Comparison of ENCODE assay signal across 11 cellular contexts in genomic region chr9:21331676-21332402, GRCh38. TPM values are rescaled to one million over a fixed set of nuclear protein-coding genes. Genes with fewer than 3 reads are reported as not detected.
DNase-seq lines count a peak whose midpoint lies in the region; ATAC-seq and TF ChIP-seq lines count a peak whose summit lies in the region.
"Had no signal": no experiment of that assay in that cellular context is flagged by ENCODE, and none has a peak within 500 bp of the region (broad histone marks: within the 10 kb centered on the region; RNA-seq: fewer than 3 reads in every experiment).

No MANE protein-coding gene starts in this region.

- no peak overlapping the region for H3K27ac ChIP-seq in stomach smooth muscle (ENCODE audit: low read length)
- no peak overlapping the region for H3K27ac ChIP-seq in Peyer's patch
- H3K27ac ChIP-seq: foreskin keratinocyte had no signal

- H3K27me3 Mint-ChIP-seq in activated naive CD4-positive, alpha-beta T cell treated with anti-CD3 and anti-CD28 coated beads, Interleukin-2, amount 50 U/mL, for 24 hours, result no peaks in the 10 kb centered on the region

- TF ChIP-seq CTCF in fibroblast of pulmonary artery (IDR thresholded peaks at IDR 0.05; ENCODE audit: low read length, missing control alignments) (no peak), Peyer's patch (IDR thresholded peaks at IDR 0.05) (no peak)

- no peak for DNase-seq in activated naive CD4-positive, alpha-beta T cell treated with anti-CD3 and anti-CD28 coated beads, Interleukin-2, amount 50 U/mL, for 72 hours (ENCODE audit: low spot score in 2 of 2)
- DNase-seq in RKO (ENCODE audit: low spot score) (peak; percentile 36), fibroblast of pulmonary artery (ENCODE audit: low read depth) (no peak), Peyer's patch (no peak), D341Med (ENCODE audit: low spot score) (no peak)
- DNase-seq: foreskin keratinocyte, NCI-H187 treated with DMSO at 0.1 percent for 48 hours had no signal

- peak overlapping the region; percentile 71 for H3K4me3 Mint-ChIP-seq in activated naive CD4-positive, alpha-beta T cell treated with anti-CD3 and anti-CD28 coated beads, Interleukin-2, amount 50 U/mL, for 24 hours

- H3K9me3 Mint-ChIP-seq in activated naive CD4-positive, alpha-beta T cell treated with anti-CD3 and anti-CD28 coated beads, Interleukin-2, amount 50 U/mL, for 24 hours, result peaks cover 4% of the 10 kb centered on the region
- no peaks in the 10 kb centered on the region for H3K9me3 Mint-ChIP-seq in activated naive CD4-positive, alpha-beta T cell treated with anti-CD3 and anti-CD28 coated beads, Interleukin-2, amount 50 U/mL, for 72 hours

- H3K27ac Mint-ChIP-seq in activated naive CD4-positive, alpha-beta T cell treated with anti-CD3 and anti-CD28 coated beads, Interleukin-2, amount 50 U/mL, for 24 hours, result no peak overlapping the region
- H3K27ac Mint-ChIP-seq in activated naive CD4-positive, alpha-beta T cell treated with anti-CD3 and anti-CD28 coated beads, Interleukin-2, amount 50 U/mL, for 72 hours, result no peak overlapping the region

- H3K27me3 ChIP-seq in stomach smooth muscle (ENCODE audit: control insufficient read depth in 1 of 2, insufficient read depth in 2 of 2, low read length in 2 of 2) (no peaks in the 10 kb centered on the region), Peyer's patch (no peaks in the 10 kb centered on the region)
- H3K27me3 ChIP-seq: foreskin keratinocyte had no signal

- no peak for ATAC-seq in activated naive CD4-positive, alpha-beta T cell treated with anti-CD3 and anti-CD28 coated beads, Interleukin-2, amount 50 U/mL, for 72 hours
- ATAC-seq in HG02885 (IDR thresholded peaks at IDR 0.05; ENCODE audit: poor library complexity, unreplicated experiment), result no peak
- ATAC-seq: foreskin keratinocyte had no signal

- peak overlapping the region; percentile 10 for H3K4me3 ChIP-seq in fibroblast of pulmonary artery (replicated peaks; ENCODE audit: low read depth, low read length)
- peak overlapping the region in 1 of 2 donors; percentile 29 for H3K4me3 ChIP-seq in stomach smooth muscle (ENCODE audit: low read length in 2 of 2)
- H3K4me3 ChIP-seq in Peyer's patch, result no peak overlapping the region
- H3K4me3 ChIP-seq: lung had no signal

- H3K4me1 Mint-ChIP-seq in activated naive CD4-positive, alpha-beta T cell treated with anti-CD3 and anti-CD28 coated beads, Interleukin-2, amount 50 U/mL, for 24 hours, result peaks cover 86% of the 10 kb centered on the region

- H3K36me3 Mint-ChIP-seq in activated naive CD4-positive, alpha-beta T cell treated with anti-CD3 and anti-CD28 coated beads, Interleukin-2, amount 50 U/mL, for 24 hours, result peaks cover 14% of the 10 kb centered on the region
- peaks cover 18 to 25% of the 10 kb centered on the region in 2 donors for H3K36me3 Mint-ChIP-seq in activated naive CD4-positive, alpha-beta T cell treated with anti-CD3 and anti-CD28 coated beads, Interleukin-2, amount 50 U/mL, for 72 hours

- TF ChIP-seq POLR2A in Peyer's patch (IDR thresholded peaks at IDR 0.05), result no peak

- H3K4me1 ChIP-seq in stomach smooth muscle (ENCODE audit: control insufficient read depth, insufficient read depth, low read length) (peaks cover 17% of the 10 kb centered on the region), Peyer's patch (peaks cover 0 to 43% (median 5%) of the 10 kb centered on the region in 4 donors)

- peaks cover 0 to 6% of the 10 kb centered on the region in 2 donors for H3K36me3 ChIP-seq in stomach smooth muscle (ENCODE audit: control insufficient read depth in 2 of 2, insufficient read depth in 2 of 2, low read length in 2 of 2)
- H3K36me3 ChIP-seq in Peyer's patch, result peaks cover 0 to 6% (median 0%) of the 10 kb centered on the region in 3 donors

- no peaks in the 10 kb centered on the region for H3K9me3 ChIP-seq in stomach smooth muscle (ENCODE audit: control insufficient read depth in 2 of 2, low read length in 2 of 2)
- H3K9me3 ChIP-seq in Peyer's patch, result no peaks in the 10 kb centered on the region

- H3K9ac ChIP-seq in stomach smooth muscle (ENCODE audit: low read length in 2 of 2), result peak overlapping the region; percentile 4 to 21

RNA-seq across cellular contexts. Expression of gene KLHL9, which starts 3.4 kb away (rescaled TPM):
- 10 to 100 TPM; 14.6 to 14.8 TPM for total RNA-seq in activated naive CD4-positive, alpha-beta T cell treated with anti-CD3 and anti-CD28 coated beads, Interleukin-2, amount 50 U/mL, for 72 hours
- total RNA-seq in Peyer's patch, result 10 to 100 TPM; 16.3 to 23.1 (median 18.5) TPM

RNA-seq across cellular contexts. Expression of gene IFNA6, which starts 18.8 kb away (rescaled TPM):
- total RNA-seq in activated naive CD4-positive, alpha-beta T cell treated with anti-CD3 and anti-CD28 coated beads, Interleukin-2, amount 50 U/mL, for 72 hours, result not detected
- not detected for total RNA-seq in Peyer's patch
- total RNA-seq: foreskin keratinocyte, lung had no signal

RNA-seq across cellular contexts. Expression of gene IFNA5, which starts 26.7 kb away (rescaled TPM):
- total RNA-seq in activated naive CD4-positive, alpha-beta T cell treated with anti-CD3 and anti-CD28 coated beads, Interleukin-2, amount 50 U/mL, for 72 hours, result not detected
- total RNA-seq in Peyer's patch, result 1 to 10 TPM in 1 of 4 donors, not detected in 3; 1.4 TPM
- total RNA-seq: foreskin keratinocyte had no signal

RNA-seq across cellular contexts. Expression of gene IFNA13, which starts 36.0 kb away (rescaled TPM):
- total RNA-seq in activated naive CD4-positive, alpha-beta T cell treated with anti-CD3 and anti-CD28 coated beads, Interleukin-2, amount 50 U/mL, for 72 hours, result not detected
- total RNA-seq in Peyer's patch, result not detected
- total RNA-seq: foreskin keratinocyte, lung had no signal

RNA-seq across cellular contexts. Expression of gene IFNA2, which starts 53.4 kb away (rescaled TPM):
- total RNA-seq in activated naive CD4-positive, alpha-beta T cell treated with anti-CD3 and anti-CD28 coated beads, Interleukin-2, amount 50 U/mL, for 72 hours, result not detected
- total RNA-seq in Peyer's patch, result not detected
- total RNA-seq: foreskin keratinocyte, lung had no signal
